In the genomic region with DNA sequence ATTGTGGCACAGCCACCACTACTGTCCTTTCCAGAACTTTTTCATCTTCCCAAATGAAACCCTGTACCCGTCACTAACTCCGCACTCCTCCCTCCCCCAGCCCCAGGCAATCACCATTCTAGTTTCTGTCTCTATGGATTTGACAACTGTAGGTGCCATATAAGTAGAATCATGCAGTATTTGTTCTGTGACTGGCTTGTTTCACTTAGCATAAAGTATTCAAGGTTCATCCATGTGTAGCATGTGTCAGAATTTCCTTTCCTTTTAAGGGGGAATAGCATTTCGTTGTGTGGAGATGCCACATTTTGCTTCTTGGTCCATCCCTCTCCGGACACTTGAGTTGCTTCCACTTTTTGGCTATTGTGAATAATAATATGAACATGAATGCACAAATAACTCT, we compare ENCODE assay signal across 8 cellular contexts. TPM values are rescaled to one million over a fixed set of nuclear protein-coding genes. Genes with fewer than 3 reads are reported as not detected.
A peak's percentile ranks its signal among the peaks of the same experiment; 100 is the strongest.
DNase-seq lines count a peak whose midpoint lies in the region; ATAC-seq and TF ChIP-seq lines count a peak whose summit lies in the region.

No MANE protein-coding gene starts in this region.

- peaks cover 50% of the 10 kb centered on the region for H3K4me1 Mint-ChIP-seq in activated T-helper 1 cell treated with anti-CD3 and anti-CD28 coated beads, Interleukin-12 subunit alpha, Interleukin-12 subunit beta, Interleukin-2, Interleukin-4 antibody, amounts not matched to agents 30 ng/mL and 10 ng/mL and 1 ng/mL, durations not matched to agents 14 hours and 24 hours and 36 hours (ENCODE audit: low read depth)

- intact Hi-C loops in left ventricle myocardium inferior (cut with micrococcal nuclease) (no loop called here), left lung (cut with DNase I) (no loop called here), uterus (cut with DNase I; ENCODE audit: low total_unique reads) (no loop called here)
- intact Hi-C loops in activated T-helper 1 cell treated with anti-CD3 and anti-CD28 coated beads, Interleukin-12 subunit alpha, Interleukin-12 subunit beta, Interleukin-2, Interleukin-4 antibody, amounts not matched to agents 30 ng/mL and 10 ng/mL and 1 ng/mL, durations not matched to agents 14 hours and 24 hours and 36 hours (cut with micrococcal nuclease), result loop anchor here (2.0 to 10.0 kb wide), 2 partner anchors 72 to 510 kb away; partner anchors contain the start of gene ZC3H8

- ATAC-seq in left lung (no peak), HG03139 (IDR thresholded peaks at IDR 0.05; ENCODE audit: unreplicated experiment) (no peak), GM21576 (IDR thresholded peaks at IDR 0.05; ENCODE audit: unreplicated experiment) (no peak)

- H3K9me3 Mint-ChIP-seq in activated T-helper 1 cell treated with anti-CD3 and anti-CD28 coated beads, Interleukin-12 subunit alpha, Interleukin-12 subunit beta, Interleukin-2, Interleukin-4 antibody, amounts not matched to agents 30 ng/mL and 10 ng/mL and 1 ng/mL, durations not matched to agents 14 hours and 24 hours and 36 hours, result peaks cover 14% of the 10 kb centered on the region

- H3K27ac Mint-ChIP-seq in activated T-helper 1 cell treated with anti-CD3 and anti-CD28 coated beads, Interleukin-12 subunit alpha, Interleukin-12 subunit beta, Interleukin-2, Interleukin-4 antibody, amounts not matched to agents 30 ng/mL and 10 ng/mL and 1 ng/mL, durations not matched to agents 14 hours and 24 hours and 36 hours, result peak overlapping the region; percentile 81

- H3K4me3 ChIP-seq in left ventricle myocardium inferior, result peak overlapping the region; percentile 87
- H3K4me3 ChIP-seq in right atrium auricular region, result peak overlapping the region in 1 of 2 donors; percentile 70
- peak overlapping the region; percentile 62 to 63 for H3K4me3 ChIP-seq in left lung
- peak overlapping the region; percentile 50 to 55 for H3K4me3 ChIP-seq in uterus

- H3K4me3 Mint-ChIP-seq in activated T-helper 1 cell treated with anti-CD3 and anti-CD28 coated beads, Interleukin-12 subunit alpha, Interleukin-12 subunit beta, Interleukin-2, Interleukin-4 antibody, amounts not matched to agents 30 ng/mL and 10 ng/mL and 1 ng/mL, durations not matched to agents 14 hours and 24 hours and 36 hours, result peak overlapping the region; percentile 95

- TF ChIP-seq POLR2A in uterus (IDR thresholded peaks at IDR 0.05), result no peak

- H3K4me1 ChIP-seq in left ventricle myocardium inferior (peaks cover 16% of the 10 kb centered on the region), right atrium auricular region (peaks cover 0 to 13% of the 10 kb centered on the region in 2 donors), left lung (peaks cover 6 to 36% of the 10 kb centered on the region in 2 donors), uterus (no peaks in the 10 kb centered on the region)

- DNase-seq in left ventricle myocardium inferior (no peak), right atrium auricular region (ENCODE audit: low spot score) (no peak), left lung (no peak), uterus (no peak), pons (ENCODE audit: low spot score) (no peak)
- DNase-seq in activated T-helper 1 cell treated with anti-CD3 and anti-CD28 coated beads, Interleukin-12 subunit alpha, Interleukin-12 subunit beta, Interleukin-2, Interleukin-4 antibody, amounts not matched to agents 30 ng/mL and 10 ng/mL and 1 ng/mL, durations not matched to agents 14 hours and 24 hours and 36 hours (ENCODE audit: low spot score), result no peak

- no peak for TF ChIP-seq CTCF in left ventricle myocardium inferior (IDR thresholded peaks at IDR 0.05; ENCODE audit: borderline replicate concordance)
- no peak for TF ChIP-seq CTCF in right atrium auricular region (IDR thresholded peaks at IDR 0.05)
- no peak for TF ChIP-seq CTCF in left lung (IDR thresholded peaks at IDR 0.05)
- no peak for TF ChIP-seq CTCF in uterus (IDR thresholded peaks at IDR 0.05)

- H3K9me3 ChIP-seq in left ventricle myocardium inferior (replicated peaks) (no peaks in the 10 kb centered on the region), right atrium auricular region (no peaks in the 10 kb centered on the region), left lung (no peaks in the 10 kb centered on the region), uterus (no peaks in the 10 kb centered on the region)

- no peaks in the 10 kb centered on the region for H3K27me3 Mint-ChIP-seq in activated T-helper 1 cell treated with anti-CD3 and anti-CD28 coated beads, Interleukin-12 subunit alpha, Interleukin-12 subunit beta, Interleukin-2, Interleukin-4 antibody, amounts not matched to agents 30 ng/mL and 10 ng/mL and 1 ng/mL, durations not matched to agents 14 hours and 24 hours and 36 hours (ENCODE audit: insufficient read depth)

- H3K36me3 ChIP-seq in left ventricle myocardium inferior (no peaks in the 10 kb centered on the region), right atrium auricular region (no peaks in the 10 kb centered on the region), left lung (no peaks in the 10 kb centered on the region), uterus (no peaks in the 10 kb centered on the region)

- no peaks in the 10 kb centered on the region for H3K27me3 ChIP-seq in left ventricle myocardium inferior (ENCODE audit: low read depth)
- no peaks in the 10 kb centered on the region for H3K27me3 ChIP-seq in right atrium auricular region
- H3K27me3 ChIP-seq in left lung, result no peaks in the 10 kb centered on the region
- no peaks in the 10 kb centered on the region for H3K27me3 ChIP-seq in uterus

- H3K27ac ChIP-seq in left ventricle myocardium inferior (replicated peaks), result peak overlapping the region; percentile 55
- H3K27ac ChIP-seq in right atrium auricular region, result no peak overlapping the region
- peak overlapping the region; percentile 2 to 59 for H3K27ac ChIP-seq in left lung
- no peak overlapping the region for H3K27ac ChIP-seq in uterus

- peaks cover 20% of the 10 kb centered on the region for H3K36me3 Mint-ChIP-seq in activated T-helper 1 cell treated with anti-CD3 and anti-CD28 coated beads, Interleukin-12 subunit alpha, Interleukin-12 subunit beta, Interleukin-2, Interleukin-4 antibody, amounts not matched to agents 30 ng/mL and 10 ng/mL and 1 ng/mL, durations not matched to agents 14 hours and 24 hours and 36 hours (ENCODE audit: low read depth)

RNA-seq across cellular contexts. Expression of gene CKAP2L, which starts 0.8 kb away (rescaled TPM):
- 0.38 TPM for total RNA-seq in left ventricle myocardium inferior
- total RNA-seq in right atrium auricular region, result under 1 TPM in 1 of 2 donors, not detected in 1; 0.82 TPM
- total RNA-seq in activated T-helper 1 cell treated with anti-CD3 and anti-CD28 coated beads, Interleukin-12 subunit alpha, Interleukin-12 subunit beta, Interleukin-2, Interleukin-4 antibody, amounts not matched to agents 30 ng/mL and 10 ng/mL and 1 ng/mL, durations not matched to agents 14 hours and 24 hours and 36 hours, result 20.9 and 21.2 TPM in 2 replicates
- total RNA-seq in left lung, result 1 to 10 TPM; 1.9 to 5.2 TPM
- total RNA-seq in uterus, result 1 to 10 TPM in 1 of 4 donors, not detected in 3; 8.8 TPM

RNA-seq across cellular contexts. Expression of gene IL1A, which starts 19.0 kb away (rescaled TPM):
- total RNA-seq in left ventricle myocardium inferior (not detected), right atrium auricular region (not detected), left lung (1 to 10 TPM in 1 of 2 donors, under 1 TPM in 1; 0.50 to 2.0 TPM), uterus (under 1 TPM in 1 of 4 donors, not detected in 3; 0.41 TPM)
- total RNA-seq in activated T-helper 1 cell treated with anti-CD3 and anti-CD28 coated beads, Interleukin-12 subunit alpha, Interleukin-12 subunit beta, Interleukin-2, Interleukin-4 antibody, amounts not matched to agents 30 ng/mL and 10 ng/mL and 1 ng/mL, durations not matched to agents 14 hours and 24 hours and 36 hours, result 7.5 and 7.8 TPM in 2 replicates

RNA-seq across cellular contexts. Expression of gene NT5DC4, which starts 44.4 kb away (rescaled TPM):
- not detected for total RNA-seq in left ventricle myocardium inferior
- total RNA-seq in right atrium auricular region, result not detected
- total RNA-seq in activated T-helper 1 cell treated with anti-CD3 and anti-CD28 coated beads, Interleukin-12 subunit alpha, Interleukin-12 subunit beta, Interleukin-2, Interleukin-4 antibody, amounts not matched to agents 30 ng/mL and 10 ng/mL and 1 ng/mL, durations not matched to agents 14 hours and 24 hours and 36 hours, result not detected in 2 replicates
- total RNA-seq in left lung, result 1 to 10 TPM in 1 of 2 donors, under 1 TPM in 1; 0.60 to 1.1 TPM
- total RNA-seq in uterus, result not detected

Comparison
In these comparisons a context has a peak if more than half of its experiments do, and no peak if none do; other contexts are left out.
1. H3K27ac ChIP-seq: peak in left ventricle myocardium inferior (single experiment) and left lung (2 of 2); none in right atrium auricular region (0 of 2) and uterus (0 of 2).